ENCODE assay signal across 8 cellular contexts in genomic region chr16:75304521-75305363, GRCh38. TPM values are rescaled to one million over a fixed set of nuclear protein-coding genes. Genes with fewer than 3 reads are reported as not detected.
A peak's percentile ranks its signal among the peaks of the same experiment; 100 is the strongest.
DNase-seq lines count a peak whose midpoint lies in the region; ATAC-seq, FAIRE-seq and TF ChIP-seq lines count a peak whose summit lies in the region.

No MANE protein-coding gene starts in this region.

- TSS peak; percentile 81 for BruUV-seq in mammary epithelial cell (replicated peaks; lab: Mats Ljungman, UMichigan)

- 13% methylated on average over 2 of the region's 4 CpGs for WGBS in mammary epithelial cell (ENCODE audit: low coverage, missing lambda C conversion rate)

- H3K4me3 ChIP-seq in mammary epithelial cell (replicated peaks in 1 of 3; ENCODE audit: insufficient read depth in 1 of 3, low read depth in 2 of 3, low read length in 3 of 3) (no peak overlapping the region), lower lobe of right lung (no peak overlapping the region), tibial artery (no peak overlapping the region)

- peak; percentile 59 for ATAC-seq in Right ventricle myocardium inferior
- ATAC-seq in lower lobe of right lung = peak; percentile 37 to 55
- ATAC-seq in HG03457 (IDR thresholded peaks at IDR 0.05; ENCODE audit: unreplicated experiment) = no peak

- H3K4me1 ChIP-seq in mammary epithelial cell (ENCODE audit: insufficient read depth, low read length) (peaks cover 35% of the 10 kb centered on the region), lower lobe of right lung (peaks cover 23% of the 10 kb centered on the region), tibial artery (peaks cover 0 to 27% (median 22%) of the 10 kb centered on the region in 4 donors)

- no peaks in the 10 kb centered on the region for H3K79me2 ChIP-seq in mammary epithelial cell (ENCODE audit: insufficient read depth, low read length)

- H3K9me3 ChIP-seq in mammary epithelial cell (replicated peaks; ENCODE audit: insufficient read depth, low read length) (no peaks in the 10 kb centered on the region), lower lobe of right lung (no peaks in the 10 kb centered on the region), tibial artery (no peaks in the 10 kb centered on the region)

- CTCF ChIA-PET in mammary epithelial cell (lab: Charles Lee; ENCODE audit: low non-redundant PET) = interaction anchor here (0.6 to 1.0 kb wide), 8 partner anchors 55 to 160 kb away, joined by 3 to 6 read pairs (median 4); no protein-coding TSS in a partner anchor

- DNase-seq in Right ventricle myocardium inferior (ENCODE audit: missing footprints) (no peak), cardiac septum (ENCODE audit: low spot score) (no peak), mammary epithelial cell (peak; percentile 91), lower lobe of right lung (no peak), tibial artery (peak; percentile 56 to 74), GM19240 (ENCODE audit: insufficient read length, low spot score) (no peak), urothelium cell line (ENCODE audit: low spot score) (no peak)

- H3K27me3 ChIP-seq in mammary epithelial cell (ENCODE audit: insufficient read depth, low read length) (no peaks in the 10 kb centered on the region), lower lobe of right lung (ENCODE audit: low read depth) (no peaks in the 10 kb centered on the region), tibial artery (no peaks in the 10 kb centered on the region)

- in situ Hi-C loops in mammary epithelial cell (cut with MboI; ENCODE audit: low sequenced_read_pairs in 2 of 2) = loop anchor here in 1 of 2 donors (5.0 kb wide), 1 partner anchor 68 kb away; no protein-coding TSS in a partner anchor

- peak overlapping the region; percentile 60 for H3K4me2 ChIP-seq in mammary epithelial cell (ENCODE audit: insufficient read depth, low read depth, low read length)

- no peaks in the 10 kb centered on the region for H4K20me1 ChIP-seq in mammary epithelial cell (ENCODE audit: insufficient read depth, low read length)

- dilution Hi-C loops in mammary epithelial cell (cut with HindIII; ENCODE audit: low sequenced_read_pairs) = loop anchor here (5.0 kb wide), 4 partner anchors 37 to 73 kb away; no protein-coding TSS in a partner anchor

- peak overlapping the region; percentile 96 for H3K27ac ChIP-seq in mammary epithelial cell (ENCODE audit: insufficient read depth, low read depth, low read length)
- peak overlapping the region; percentile 76 for H3K27ac ChIP-seq in lower lobe of right lung
- peak overlapping the region; percentile 74 to 75 for H3K27ac ChIP-seq in tibial artery

- H3K36me3 ChIP-seq in mammary epithelial cell (ENCODE audit: insufficient read depth, low read length) (peaks cover 6% of the 10 kb centered on the region), lower lobe of right lung (peaks cover 35% of the 10 kb centered on the region), tibial artery (peaks cover 9 to 35% (median 24%) of the 10 kb centered on the region in 3 donors)

- intact Hi-C loops in Right ventricle myocardium inferior (cut with DNase I) (loop anchor here (5.0 kb wide), 3 partner anchors 37 to 57 kb away; no protein-coding TSS in a partner anchor), cardiac septum (cut with DNase I) (loop anchor here (2.0 to 5.0 kb wide), 2 partner anchors 38 to 78 kb away; no protein-coding TSS in a partner anchor), mammary epithelial cell (cut with micrococcal nuclease) (loop anchor here (1.0 to 10.0 kb wide), 11 partner anchors 18 to 263 kb away; partner anchors contain the start of genes BCAR1, GABARAPL2 and TMEM170A), lower lobe of right lung (cut with DNase I) (no loop called here), tibial artery (cut with DNase I; ENCODE audit: low total_unique reads) (no loop called here)

- peak overlapping the region; percentile 79 for H3K9ac ChIP-seq in mammary epithelial cell (ENCODE audit: insufficient read depth, low read length)

- TF ChIP-seq CTCF in mammary epithelial cell (conservative IDR thresholded peaks at IDR 0.05 in 1 of 2, IDR thresholded peaks at IDR 0.05 in 1 of 2; ENCODE audit: extremely low read depth in 1 of 2, insufficient read depth in 1 of 2, low read depth in 1 of 2, low read length in 2 of 2) (no peak), lower lobe of right lung (IDR thresholded peaks at IDR 0.05) (no peak), tibial artery (IDR thresholded peaks at IDR 0.05) (no peak)

- FAIRE-seq in urothelium cell line (lab: Jason Lieb, UNC) = no peak

- H2AFZ ChIP-seq in mammary epithelial cell (ENCODE audit: low read depth, low read length) = no peak overlapping the region

RNA-seq across cellular contexts. Expression of gene BCAR1, which starts 53.3 kb away (rescaled TPM):
- total RNA-seq in Right ventricle myocardium inferior (76.7 TPM), cardiac septum (80.3 TPM), mammary epithelial cell (100 to 1,000 TPM in 1 of 2 donors, 10 to 100 TPM in 1; 58.0 to 103 TPM), lower lobe of right lung (65.1 TPM)
- polyA plus RNA-seq in mammary epithelial cell = 46.8 TPM
- polyA minus RNA-seq in mammary epithelial cell = 19.5 TPM

Comparison
In these comparisons a context has a peak if more than half of its experiments do, and no peak if none do; other contexts are left out.
1. DNase-seq: peak in mammary epithelial cell (single experiment) and tibial artery (2 of 2); none in Right ventricle myocardium inferior (single experiment), cardiac septum (single experiment), lower lobe of right lung (single experiment), GM19240 (single experiment) and urothelium cell line (single experiment).
2. intact Hi-C loops: an anchor here in Right ventricle myocardium inferior (5.0 kb wide), cardiac septum (2.0 to 5.0 kb wide) and mammary epithelial cell (1.0 to 10.0 kb wide); none called in lower lobe of right lung and tibial artery.
3. Peak in every context shown above with its lines, with median percentiles within 50 percentile points of each other: H3K27ac ChIP-seq.